ENCODE assay signal across 25 cellular contexts in the genomic region with DNA sequence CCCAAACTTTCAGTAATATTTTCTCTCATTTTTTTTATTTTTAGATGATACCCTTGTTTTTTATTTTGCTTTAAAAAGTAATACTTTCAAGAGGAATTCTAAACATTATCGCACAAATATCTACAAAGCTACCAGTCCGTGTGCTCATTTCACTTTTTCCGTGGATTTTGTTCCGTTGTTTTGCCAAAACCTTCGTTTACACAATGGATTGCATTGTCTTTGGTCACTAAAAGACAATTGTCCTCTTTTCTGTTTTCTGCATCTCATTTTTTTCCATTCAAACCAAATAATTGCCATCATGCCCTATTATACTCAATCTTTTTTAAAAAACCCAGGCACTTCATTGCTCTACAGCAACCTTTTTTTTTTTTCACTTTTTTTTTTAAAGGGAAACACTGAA.
"Had no signal": no experiment of that assay in that cellular context is flagged by ENCODE, and none has a peak within 500 bp of the region (broad histone marks: within the 10 kb centered on the region; RNA-seq: fewer than 3 reads in every experiment).

No MANE protein-coding gene starts in this region.

- DNase-seq: activated B cell treated with CpG ODN at 0.5 μM for 24 hours; activated CD4-positive, alpha-beta memory T cell treated with anti-CD3 and anti-CD28 coated beads for 36 hours; activated CD4-positive, alpha-beta T cell treated with anti-CD3 and anti-CD28 coated beads for 1 hour; activated CD4-positive, alpha-beta T cell treated with anti-CD3 and anti-CD28 coated beads, Interleukin-2, amount 10 ng/mL, durations not matched to agents 24 days and 14 days; activated CD8-positive, alpha-beta memory T cell treated with anti-CD3 and anti-CD28 coated beads for 24 hours; activated gamma-delta T cell; activated naive CD4-positive, alpha-beta T cell treated with anti-CD3 and anti-CD28 coated beads for 36 hours; activated T-cell treated with anti-CD3 and anti-CD28 coated beads, Interleukin-2, amount 50 U/mL, for 4 hours; brain microvascular endothelial cell; MM.1S; NCI-H1417 treated with DMSO at 0.1 percent for 48 hours; NCI-H1694; NCI-H2029; NCI-H2107; NCI-H2171 treated with DMSO at 0.1 percent for 48 hours; NCI-H226; NCI-H526 treated with DMSO at 0.1 percent for 48 hours; NCI-H82; RPMI8226; T-cell; T-helper 2 cell; T1000 had no signal

- ATAC-seq: activated T-cell treated with anti-CD3 and anti-CD28 coated beads, Interleukin-2, amount 50 U/mL, for 4 hours; Panc1; Right ventricle myocardium inferior; T-cell had no signal

- FAIRE-seq: TTC549 had no signal
